In genomic region chr5:72855821-72856220, GRCh38 we compare ENCODE assay signal across 26 cellular contexts.
"Had no signal": no experiment of that assay in that cellular context is flagged by ENCODE, and none has a peak within 500 bp of the region (broad histone marks: within the 10 kb centered on the region; RNA-seq: fewer than 3 reads in every experiment).

No MANE protein-coding gene starts in this region.

- ATAC-seq: activated T-cell treated with anti-CD3 and anti-CD28 coated beads, Interleukin-2, amount 50 U/mL, for 72 hours; effector memory CD8-positive, alpha-beta T cell; gastroesophageal sphincter; left ventricle myocardium superior; sciatic nerve; upper lobe of right lung had no signal

- H3K27me3 ChIP-seq: ascending aorta, brain microvascular endothelial cell, colonic mucosa, dorsolateral prefrontal cortex, esophagus muscularis mucosa, gastroesophageal sphincter, upper lobe of right lung had no signal

- H3K27ac Mint-ChIP-seq: activated naive CD4-positive, alpha-beta T cell treated with anti-CD3 and anti-CD28 coated beads, Interleukin-2, amount 10 ng/mL, durations not matched to agents 7 days and 5 days; activated T-cell treated with anti-CD3 and anti-CD28 coated beads, Interleukin-2, amount 50 U/mL, for 72 hours; nephron progenitor cell; T-helper 1 cell treated with Interleukin-12 subunit alpha and Interleukin-12 subunit beta and Interleukin-4 antibody, amounts not matched to agents 30 μg/mL and 1 μg/mL, for 36 hours had no signal

- H3K36me3 ChIP-seq: colonic mucosa had no signal

- H3K4me3 ChIP-seq: ascending aorta, colonic mucosa, dorsolateral prefrontal cortex, esophagus muscularis mucosa, gastroesophageal sphincter, thoracic aorta, upper lobe of right lung had no signal

- H3K27me3 Mint-ChIP-seq: activated naive CD4-positive, alpha-beta T cell treated with anti-CD3 and anti-CD28 coated beads, Interleukin-2, amount 10 ng/mL, durations not matched to agents 7 days and 5 days; central memory CD8-positive, alpha-beta T cell; effector memory CD8-positive, alpha-beta T cell had no signal

- H3K9me3 ChIP-seq: ascending aorta, colonic mucosa, esophagus muscularis mucosa, gastroesophageal sphincter, thoracic aorta, upper lobe of right lung had no signal

- H3K27ac ChIP-seq: ascending aorta, brain microvascular endothelial cell, colonic mucosa, dorsolateral prefrontal cortex, esophagus muscularis mucosa, gastroesophageal sphincter, thoracic aorta, upper lobe of right lung had no signal

- H3K9me3 Mint-ChIP-seq: activated naive CD4-positive, alpha-beta T cell treated with anti-CD3 and anti-CD28 coated beads, Interleukin-2, amount 10 ng/mL, durations not matched to agents 7 days and 5 days; activated T-cell treated with anti-CD3 and anti-CD28 coated beads, Interleukin-2, amount 50 U/mL, for 72 hours; central memory CD8-positive, alpha-beta T cell; effector memory CD8-positive, alpha-beta T cell; nephron progenitor cell; T-helper 1 cell treated with Interleukin-12 subunit alpha and Interleukin-12 subunit beta and Interleukin-4 antibody, amounts not matched to agents 30 μg/mL and 1 μg/mL, for 36 hours had no signal

- DNase-seq: activated CD4-positive, alpha-beta T cell treated with anti-CD3 and anti-CD28 coated beads for 4 hours; activated CD4-positive, alpha-beta T cell treated with anti-CD3 and anti-CD28 coated beads, Interleukin-2, amount 50 U/mL, for 48 hours; activated CD4-positive, CD25-positive, alpha-beta regulatory T cell; activated CD8-positive, alpha-beta memory T cell treated with anti-CD3 and anti-CD28 coated beads, Interleukin-2, amount 50 U/mL, for 48 hours; activated effector memory CD4-positive, alpha-beta T cell treated with anti-CD3 and anti-CD28 coated beads, Interleukin-2, amount 50 U/mL, for 16 hours; activated naive CD4-positive, alpha-beta T cell treated with anti-CD3 and anti-CD28 coated beads, Interleukin-2, amount 10 ng/mL, durations not matched to agents 7 days and 5 days; activated T-cell treated with anti-CD3 and anti-CD28 coated beads, Interleukin-2, amount 50 U/mL, for 72 hours; brain microvascular endothelial cell; colonic mucosa; dorsolateral prefrontal cortex; effector memory CD8-positive, alpha-beta T cell; head of caudate nucleus; hypothalamus; left ventricle myocardium superior; mammary epithelial cell; nephron progenitor cell; stimulated activated CD4-positive, alpha-beta T cell treated with anti-CD3 and anti-CD28 coated beads, Interleukin-4, amount 100 ng/mL, for 1 hour; stimulated activated naive CD4-positive, alpha-beta T cell treated with Interleukin-2 at 50 U/mL for 16 hours; upper lobe of right lung had no signal

- H3K4me3 Mint-ChIP-seq: activated naive CD4-positive, alpha-beta T cell treated with anti-CD3 and anti-CD28 coated beads, Interleukin-2, amount 10 ng/mL, durations not matched to agents 7 days and 5 days; activated T-cell treated with anti-CD3 and anti-CD28 coated beads, Interleukin-2, amount 50 U/mL, for 72 hours; central memory CD8-positive, alpha-beta T cell; effector memory CD8-positive, alpha-beta T cell; nephron progenitor cell; T-helper 1 cell treated with Interleukin-12 subunit alpha and Interleukin-12 subunit beta and Interleukin-4 antibody, amounts not matched to agents 30 μg/mL and 1 μg/mL, for 36 hours had no signal
